ENCODE assay signal across 1 cellular context in the genomic region with DNA sequence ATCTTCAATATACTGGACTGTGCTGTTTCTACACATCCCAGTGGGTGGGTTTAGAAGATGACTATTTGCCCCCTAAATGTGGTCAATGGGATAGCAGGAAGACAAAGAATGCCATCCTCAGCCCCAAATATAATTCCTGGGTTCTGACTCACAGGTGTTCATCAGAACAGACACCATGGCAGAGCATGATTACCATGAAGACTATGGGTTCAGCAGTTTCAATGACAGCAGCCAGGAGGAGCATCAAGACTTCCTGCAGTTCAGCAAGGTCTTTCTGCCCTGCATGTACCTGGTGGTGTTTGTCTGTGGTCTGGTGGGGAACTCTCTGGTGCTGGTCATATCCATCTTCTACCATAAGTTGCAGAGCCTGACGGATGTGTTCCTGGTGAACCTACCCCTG.
TF ChIP-seq lines count a peak whose summit lies in the region.

No MANE protein-coding gene starts in this region.

TF ChIP-seq in IMR-90, 13 proteins besides CTCF, POLR2A, EP300 and RAD21:
- TF ChIP-seq RCOR1 (IDR thresholded peaks at IDR 0.05; ENCODE audit: insufficient replicate concordance, low read length) = no peak
- no peak for TF ChIP-seq SMC3 (IDR thresholded peaks at IDR 0.05; ENCODE audit: low read depth, low read length)
- TF ChIP-seq NFE2L2 (IDR thresholded peaks at IDR 0.05; ENCODE audit: low read depth, low read length) = no peak
- TF ChIP-seq, protein P1, sequence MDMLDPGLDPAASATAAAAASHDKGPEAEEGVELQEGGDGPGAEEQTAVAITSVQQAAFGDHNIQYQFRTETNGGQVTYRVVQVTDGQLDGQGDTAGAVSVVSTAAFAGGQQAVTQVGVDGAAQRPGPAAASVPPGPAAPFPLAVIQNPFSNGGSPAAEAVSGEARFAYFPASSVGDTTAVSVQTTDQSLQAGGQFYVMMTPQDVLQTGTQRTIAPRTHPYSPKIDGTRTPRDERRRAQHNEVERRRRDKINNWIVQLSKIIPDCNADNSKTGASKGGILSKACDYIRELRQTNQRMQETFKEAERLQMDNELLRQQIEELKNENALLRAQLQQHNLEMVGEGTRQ (IDR thresholded peaks at IDR 0.05; ENCODE audit: low read depth, low read length) = no peak
